10 cellular contexts compared by ENCODE assay signal in the genomic region with DNA sequence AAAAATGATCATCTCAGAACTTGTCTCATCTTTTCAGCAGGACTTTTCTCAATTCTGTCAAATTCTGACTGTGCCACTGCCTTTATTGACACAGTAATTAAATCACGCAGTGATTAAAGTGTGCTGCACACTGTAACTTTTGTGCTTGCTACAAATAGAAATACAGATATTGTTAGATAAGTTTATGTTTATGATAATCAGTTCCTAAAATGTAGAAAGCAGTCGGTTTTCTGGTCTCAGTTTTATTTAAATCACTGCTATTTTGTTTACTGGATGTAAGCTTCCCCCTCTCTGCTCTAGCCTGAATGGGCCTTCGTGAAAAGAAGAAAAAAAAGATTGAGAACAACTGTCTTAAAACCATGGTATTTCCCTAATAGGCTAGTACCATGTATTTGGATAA.
DNase-seq lines count a peak whose midpoint lies in the region; ATAC-seq, FAIRE-seq and TF ChIP-seq lines count a peak whose summit lies in the region.
"Had no signal": no experiment of that assay in that cellular context is flagged by ENCODE, and none has a peak within 500 bp of the region (broad histone marks: within the 10 kb centered on the region; RNA-seq: fewer than 3 reads in every experiment).

No MANE protein-coding gene starts in this region.

- H3K79me2 ChIP-seq in Karpas-422 (ENCODE audit: low read length) = no peaks in the 10 kb centered on the region
- no peaks in the 10 kb centered on the region for H3K79me2 ChIP-seq in neural cell (replicated peaks; ENCODE audit: insufficient read depth, low read length)

- no peak for ATAC-seq in HG03280 (IDR thresholded peaks at IDR 0.05; ENCODE audit: unreplicated experiment)

- TF ChIP-seq EP300 in neural cell (conservative IDR thresholded peaks at IDR 0.05; ENCODE audit: poor library complexity, severe bottlenecking) = no peak

- peaks cover 10% of the 10 kb centered on the region for H3F3A ChIP-seq in neural cell (ENCODE audit: insufficient read depth, low read length, poor library complexity, severe bottlenecking)

- H3K36me3 ChIP-seq in Karpas-422 (ENCODE audit: insufficient read depth, low read length) (no peaks in the 10 kb centered on the region), bronchial epithelial cell (ENCODE audit: control insufficient read depth, insufficient read depth, low read length) (no peaks in the 10 kb centered on the region), neural cell (ENCODE audit: insufficient read depth, low read length) (no peaks in the 10 kb centered on the region)
- H3K36me3 ChIP-seq: WERI-Rb-1 had no signal

- peak overlapping the region; percentile 72 for H3K4me3 ChIP-seq in Karpas-422 (ENCODE audit: low read length)
- H3K4me3 ChIP-seq in bronchial epithelial cell (ENCODE audit: low read depth, low read length) = no peak overlapping the region
- peak overlapping the region; percentile 69 for H3K4me3 ChIP-seq in neural cell (ENCODE audit: low read length)

- H3K9me2 ChIP-seq in Karpas-422 (replicated peaks; ENCODE audit: insufficient read depth, low read length) (no peaks in the 10 kb centered on the region), neural cell (ENCODE audit: insufficient read depth, low read length) (no peaks in the 10 kb centered on the region)

- peak; percentile 56 for DNase-seq in Karpas-422
- peak; percentile 15 for DNase-seq in bronchial epithelial cell (ENCODE audit: low read depth)
- no peak for DNase-seq in Kasumi-1 (lab: John Stamatoyannopoulos, UW)
- no peak for DNase-seq in NCI-H510A treated with DMSO at 0.1 percent for 48 hours (lab: John Stamatoyannopoulos, UW)
- no peak for DNase-seq in AG20443 (ENCODE audit: low spot score)
- DNase-seq: MV-4-11, WERI-Rb-1 had no signal

- H2AFZ ChIP-seq in Karpas-422 (ENCODE audit: low read length) (peak overlapping the region; percentile 55; the same call in 1 of the 2 replicates), neural cell (ENCODE audit: low read depth, low read length) (no peak overlapping the region)

- H4K20me1 ChIP-seq in Karpas-422 (ENCODE audit: insufficient read depth, low read depth, low read length) = no peaks in the 10 kb centered on the region
- no peaks in the 10 kb centered on the region for H4K20me1 ChIP-seq in neural cell (ENCODE audit: insufficient read depth)

- TF ChIP-seq CTCF in C4-2B (conservative IDR thresholded peaks at IDR 0.05) = no peak
- no peak for TF ChIP-seq CTCF in bronchial epithelial cell (IDR thresholded peaks at IDR 0.05; ENCODE audit: insufficient read depth, low read length, severe bottlenecking)
- no peak for TF ChIP-seq CTCF in neural cell (IDR thresholded peaks at IDR 0.05; ENCODE audit: poor library complexity, severe bottlenecking)

- no peaks in the 10 kb centered on the region for H3K27me3 ChIP-seq in Karpas-422 (ENCODE audit: low read length)
- H3K27me3 ChIP-seq in bronchial epithelial cell (ENCODE audit: control insufficient read depth, insufficient read depth, low read length) = no peaks in the 10 kb centered on the region
- H3K27me3 ChIP-seq in neural cell (ENCODE audit: insufficient read depth, low read depth, low read length) = no peaks in the 10 kb centered on the region

- peaks cover 55% of the 10 kb centered on the region for H3K4me1 ChIP-seq in Karpas-422 (ENCODE audit: low read length)

- H3K9me3 ChIP-seq in Karpas-422 (ENCODE audit: low read length) (no peaks in the 10 kb centered on the region), neural cell (ENCODE audit: low read length) (no peaks in the 10 kb centered on the region)

- H3K27ac ChIP-seq in C4-2B (peak overlapping the region; percentile 1; the same call in 1 of the 2 replicates), Karpas-422 (ENCODE audit: low read length) (peak overlapping the region; percentile 99), neural cell (ENCODE audit: low read length) (peak overlapping the region; percentile 93)
- H3K27ac ChIP-seq: WERI-Rb-1 had no signal

- no peak for FAIRE-seq in bronchial epithelial cell (lab: Jason Lieb, UNC)

- H3K9ac ChIP-seq in Karpas-422 (ENCODE audit: low read length) (peak overlapping the region; percentile 89), neural cell (ENCODE audit: low read length) (peak overlapping the region; percentile 76)

- TF ChIP-seq RAD21 in neural cell (conservative IDR thresholded peaks at IDR 0.05) = no peak

- H3K4me2 ChIP-seq in Karpas-422 (ENCODE audit: low read depth, low read length, poor library complexity, severe bottlenecking) = peak overlapping the region; percentile 96
- peak overlapping the region; percentile 88 for H3K4me2 ChIP-seq in neural cell (ENCODE audit: low read length)

TF ChIP-seq in neural cell, 6 proteins besides CTCF, POLR2A, EP300 and RAD21:
- no peak for TF ChIP-seq POLR2AphosphoS5 (IDR thresholded peaks at IDR 0.05)
- no peak for TF ChIP-seq TAF1 (IDR thresholded peaks at IDR 0.05; ENCODE audit: low read depth)
- TF ChIP-seq EZH2 (IDR thresholded peaks at IDR 0.05; ENCODE audit: borderline replicate concordance, insufficient read depth, low read length, poor library complexity, severe bottlenecking) = no peak
- TF ChIP-seq MXI1 (conservative IDR thresholded peaks at IDR 0.05; ENCODE audit: poor library complexity, severe bottlenecking) = no peak

Comparison
In these comparisons a context has a peak if more than half of its experiments do, and no peak if none do; other contexts are left out.
1. H3K27ac ChIP-seq: peak in every context shown above with its lines; median percentile 99 in Karpas-422; 93 in neural cell; 1 in C4-2B.
2. DNase-seq: peak in Karpas-422 (single experiment) and bronchial epithelial cell (single experiment); none in Kasumi-1 (0 of 2), NCI-H510A treated with DMSO at 0.1 percent for 48 hours (single experiment) and AG20443 (single experiment).